Comparison of ENCODE assay signal across 10 cellular contexts in the genomic region with DNA sequence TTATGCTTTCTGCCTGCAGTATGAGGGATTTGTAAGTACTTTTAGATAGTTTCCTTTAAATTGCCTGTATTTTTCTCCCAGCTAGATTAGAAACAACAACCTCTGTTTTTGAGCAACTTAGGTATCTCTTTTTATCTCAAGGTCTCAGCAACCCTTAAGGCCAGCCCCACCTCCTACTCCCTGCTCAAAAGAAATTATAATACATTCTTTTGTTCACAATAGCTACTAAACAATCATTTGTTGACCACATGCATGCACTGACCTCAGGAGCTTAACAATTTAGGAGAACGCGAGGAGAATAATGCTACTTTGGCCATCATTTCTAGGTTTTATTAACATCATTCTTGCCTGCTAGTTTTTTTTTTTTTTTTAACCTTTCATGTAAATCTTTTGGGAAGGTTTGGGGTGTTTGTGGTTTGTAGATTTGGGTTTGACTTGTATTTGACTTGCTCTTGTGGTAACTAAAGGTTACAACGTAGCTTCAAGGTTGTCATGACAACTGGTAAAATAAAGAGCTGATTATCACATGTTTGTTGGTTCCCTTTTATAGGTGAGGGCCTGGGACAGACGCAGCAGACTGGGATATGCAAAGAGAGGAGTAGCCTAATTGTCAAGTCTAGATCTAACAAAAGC. TPM values are rescaled to one million over a fixed set of nuclear protein-coding genes. Genes with fewer than 3 reads are reported as not detected.
A peak's percentile ranks its signal among the peaks of the same experiment; 100 is the strongest.
DNase-seq lines count a peak whose midpoint lies in the region; ATAC-seq and TF ChIP-seq lines count a peak whose summit lies in the region.
"Had no signal": no experiment of that assay in that cellular context is flagged by ENCODE, and none has a peak within 500 bp of the region (broad histone marks: within the 10 kb centered on the region; RNA-seq: fewer than 3 reads in every experiment).

No MANE protein-coding gene starts in this region.

- peak; percentile 50 for ATAC-seq in GM21619 (IDR thresholded peaks at IDR 0.05; ENCODE audit: unreplicated experiment)
- peak; percentile 57 for ATAC-seq in effector memory CD8-positive, alpha-beta T cell (replicated peaks)

- H3K27ac Mint-ChIP-seq in effector memory CD8-positive, alpha-beta T cell, result peak overlapping the region; percentile 82 to 83

- H3K4me1 Mint-ChIP-seq in effector memory CD8-positive, alpha-beta T cell (ENCODE audit: low read depth in 2 of 2), result peaks cover 6 to 10% of the 10 kb centered on the region in 2 donors

- H3K36me3 Mint-ChIP-seq in effector memory CD8-positive, alpha-beta T cell (ENCODE audit: insufficient read depth), result peaks cover 14% of the 10 kb centered on the region
- H3K36me3 Mint-ChIP-seq: brain had no signal

- no peak for TF ChIP-seq CTCF in GM13977 (IDR thresholded peaks at IDR 0.05; ENCODE audit: extremely low read depth, insufficient read depth, missing control alignments)

- H3K4me3 Mint-ChIP-seq in effector memory CD8-positive, alpha-beta T cell, result peak overlapping the region; percentile 1 to 11

- in situ Hi-C loops in GM13977 (cut with MboI; ENCODE audit: low pct_unique_long_range_greater_than_20kb, low sequenced_read_pairs, unreplicated experiment), result no loop called here

- H3K9me3 Mint-ChIP-seq in effector memory CD8-positive, alpha-beta T cell, result no peaks in the 10 kb centered on the region

- no peaks in the 10 kb centered on the region for H3K27me3 Mint-ChIP-seq in effector memory CD8-positive, alpha-beta T cell
- H3K27me3 Mint-ChIP-seq: brain had no signal

- peak; percentile 56 for DNase-seq in GM13977 (ENCODE audit: low spot score)
- peak; percentile 65 for DNase-seq in M059J (ENCODE audit: low read depth)
- peak in 2 of 3 experiments; percentile 1 to 3 for DNase-seq in effector memory CD8-positive, alpha-beta T cell
- DNase-seq in dermis blood vessel endothelial cell, result no peak
- no peak for DNase-seq in Ammon's horn (ENCODE audit: low spot score)
- DNase-seq in D341Med (ENCODE audit: low spot score), result no peak
- DNase-seq in HCEC 1CT, result no peak
- DNase-seq: SHP77 treated with DMSO at 0.1 percent for 48 hours had no signal

RNA-seq across cellular contexts. Expression of gene PABIR2, which starts 6.7 kb away (rescaled TPM):
- total RNA-seq in M059J (2014; rRNA removed; shearing (Covaris generic)), result 55.5 and 77.5 TPM in 2 replicates
- total RNA-seq in dermis blood vessel endothelial cell, result 5.1 and 16.8 TPM in 2 replicates

Comparison
In these comparisons a context has a peak if more than half of its experiments do, and no peak if none do; other contexts are left out.
1. DNase-seq: peak in GM13977 (single experiment), M059J (single experiment) and effector memory CD8-positive, alpha-beta T cell (2 of 3); none in dermis blood vessel endothelial cell (single experiment), Ammon's horn (single experiment), D341Med (single experiment) and HCEC 1CT (single experiment).